Comparison of ENCODE assay signal across 19 cellular contexts in genomic region chr18:50373531-50373930, GRCh38. TPM values are rescaled to one million over a fixed set of nuclear protein-coding genes. Genes with fewer than 3 reads are reported as not detected.
DNase-seq lines count a peak whose midpoint lies in the region; ATAC-seq and TF ChIP-seq lines count a peak whose summit lies in the region.
"Had no signal": no experiment of that assay in that cellular context is flagged by ENCODE, and none has a peak within 500 bp of the region (broad histone marks: within the 10 kb centered on the region; RNA-seq: fewer than 3 reads in every experiment).

No MANE protein-coding gene starts in this region.

- H3K4me3 Mint-ChIP-seq in Calu3 (ENCODE audit: low read depth, unreplicated experiment) (no peak overlapping the region), nephron (peak overlapping the region in 2 of 3 experiments; percentile 10 to 38)

- H4K5ac ChIP-seq in IMR-90 (ENCODE audit: low read depth, low read length) = no peak overlapping the region

- no peaks in the 10 kb centered on the region for H3K9me1 ChIP-seq in IMR-90 (ENCODE audit: insufficient read depth, low read length)

- ATAC-seq in IMR-90 (ENCODE audit: low read depth) (no peak), GM18505 (IDR thresholded peaks at IDR 0.05; ENCODE audit: unreplicated experiment) (no peak), HG02870 (IDR thresholded peaks at IDR 0.05; ENCODE audit: unreplicated experiment) (no peak)
- ATAC-seq: CD8-positive, alpha-beta T cell; T-cell had no signal

- H2BK5ac ChIP-seq in IMR-90 (ENCODE audit: low read depth, low read length, poor library complexity, severe bottlenecking) = no peak overlapping the region

- H2AK5ac ChIP-seq in IMR-90 (ENCODE audit: low read depth, low read length) = no peak overlapping the region

- H2AFZ ChIP-seq in IMR-90 (replicated peaks; ENCODE audit: low read length, poor library complexity) = peak overlapping the region; percentile 65

- H3K14ac ChIP-seq in IMR-90 (replicated peaks; ENCODE audit: low read depth, low read length) = no peak overlapping the region

- H3K9me3 ChIP-seq in IMR-90 (ENCODE audit: control insufficient read depth, insufficient read depth, low read length) = no peaks in the 10 kb centered on the region

- H4K91ac ChIP-seq in IMR-90 (ENCODE audit: insufficient read depth, low read depth, low read length) = no peak overlapping the region

- H3K27ac Mint-ChIP-seq in Calu3 (ENCODE audit: unreplicated experiment) = peak overlapping the region; percentile 97
- H3K27ac Mint-ChIP-seq in nephron = peak overlapping the region; percentile 95 to 99 (median 97)
- H3K27ac Mint-ChIP-seq: activated naive CD4-positive, alpha-beta T cell treated with anti-CD3 and anti-CD28 coated beads, Interleukin-2, amount 10 ng/mL, durations not matched to agents 7 days and 5 days had no signal

- no peak for TF ChIP-seq CTCF in Calu3 (IDR thresholded peaks at IDR 0.05; ENCODE audit: unreplicated experiment)
- no peak for TF ChIP-seq CTCF in IMR-90 (conservative IDR thresholded peaks at IDR 0.05; ENCODE audit: low read depth, low read length)
- TF ChIP-seq CTCF in epithelial cell of proximal tubule (conservative IDR thresholded peaks at IDR 0.05; ENCODE audit: low read depth, low read length) = no peak
- TF ChIP-seq CTCF in nephron (IDR thresholded peaks at IDR 0.05; ENCODE audit: unreplicated experiment in 3 of 3) = no peak

- no CpG with 5 or more reads among the region's 6 CpGs for WGBS in IMR-90 (ENCODE audit: extremely low coverage in 2 of 2, insufficient read length in 1 of 2), 2 experiments

- TF ChIP-seq POLR2A in IMR-90 (IDR thresholded peaks at IDR 0.05; ENCODE audit: low read depth, low read length) (no peak), GM18505 (IDR thresholded peaks at IDR 0.05; ENCODE audit: borderline replicate concordance, extremely low read depth, insufficient read depth, insufficient read length) (no peak)

- H3K27me3 Mint-ChIP-seq in Calu3 (ENCODE audit: unreplicated experiment) (no peaks in the 10 kb centered on the region), nephron (ENCODE audit: low read depth) (no peaks in the 10 kb centered on the region)

- no peak overlapping the region for H2BK15ac ChIP-seq in IMR-90 (ENCODE audit: low read depth, low read length)

- TF ChIP-seq RAD21 in IMR-90 (IDR thresholded peaks at IDR 0.05; ENCODE audit: low read length) = no peak

- in situ Hi-C loops in IMR-90 (cut with MboI; ENCODE audit: low sequenced_read_pairs) = no loop called here

- no peak overlapping the region for H3K56ac ChIP-seq in IMR-90 (ENCODE audit: extremely low read depth, insufficient read depth, low read length)

- CTCF ChIA-PET in Calu3 (lab: Charles Lee) = interaction anchor here (0.5 kb wide), 1 partner anchor 403 kb away, joined by 4 read pairs; no protein-coding TSS in a partner anchor
- CTCF ChIA-PET in IMR-90 (lab: Yijun Ruan, JAX) = no interaction called here

- peak overlapping the region; percentile 42 for H2AK9ac ChIP-seq in IMR-90 (replicated peaks; ENCODE audit: low read depth, low read length, poor library complexity)

- H2BK120ac ChIP-seq in IMR-90 (ENCODE audit: low read depth, low read length) = no peak overlapping the region

- H3K4ac ChIP-seq in IMR-90 (ENCODE audit: low read depth, low read length) = no peak overlapping the region

- BruUV-seq in Calu3 (replicated peaks; lab: Mats Ljungman, UMichigan) = no TSS peak
- no TSS peak for BruUV-seq in IMR-90 (replicated peaks; lab: Mats Ljungman, UMichigan)

- H3K36me3 ChIP-seq in IMR-90 (ENCODE audit: control insufficient read depth, insufficient read depth, low read length) (no peaks in the 10 kb centered on the region), H7 (replicated peaks; ENCODE audit: control insufficient read depth, insufficient read depth, low read length) (no peaks in the 10 kb centered on the region)
- H3K36me3 ChIP-seq: ascending aorta had no signal

- POLR2A ChIA-PET in IMR-90 (lab: Charles Lee; ENCODE audit: unreplicated experiment) = no interaction called here

- peaks cover 17% of the 10 kb centered on the region for H3K36me3 Mint-ChIP-seq in Calu3 (ENCODE audit: insufficient read depth, unreplicated experiment)
- H3K36me3 Mint-ChIP-seq in nephron (ENCODE audit: low read depth) = peaks cover 9% of the 10 kb centered on the region

- H3K9me3 Mint-ChIP-seq in Calu3 (ENCODE audit: low read depth, unreplicated experiment) (peaks cover 6% of the 10 kb centered on the region), nephron (peaks cover 27% of the 10 kb centered on the region)

- H3K4me3 ChIP-seq in IMR-90 (ENCODE audit: insufficient read depth, low read depth, low read length) = no peak overlapping the region
- H3K4me3 ChIP-seq in epithelial cell of proximal tubule (ENCODE audit: low read depth, low read length) = peak overlapping the region; percentile 2
- H3K4me3 ChIP-seq in H7 (ENCODE audit: insufficient read depth, low read depth, low read length) = no peak overlapping the region
- H3K4me3 ChIP-seq: ascending aorta had no signal

- no peaks in the 10 kb centered on the region for H4K20me1 ChIP-seq in IMR-90 (ENCODE audit: insufficient read depth, low read length)

- H3K9ac ChIP-seq in IMR-90 (ENCODE audit: low read depth, low read length) = no peak overlapping the region

- H3K79me1 ChIP-seq in IMR-90 (ENCODE audit: low read depth in 1 of 2, low read length in 2 of 2) = peaks cover 3 to 10% of the 10 kb centered on the region in 2 experiments; a peak in 1 of 4 replicates

- H2BK20ac ChIP-seq in IMR-90 (ENCODE audit: low read depth, low read length) = no peak overlapping the region

- DNase-seq in Calu3 (no peak), IMR-90 (no peak), epithelial cell of proximal tubule (ENCODE audit: low read depth) (no peak), H7 (no peak)
- no peak for DNase-seq in activated naive CD4-positive, alpha-beta T cell treated with Interleukin-2 at 50 U/mL for 16 hours
- DNase-seq: activated CD4-positive, alpha-beta T cell treated with anti-CD3 and anti-CD28 coated beads, Interleukin-2, amount 50 U/mL, for 4 hours; activated naive CD4-positive, alpha-beta T cell treated with anti-CD3 and anti-CD28 coated beads, Interleukin-2, amount 10 ng/mL, durations not matched to agents 7 days and 5 days; activated T-cell treated with anti-CD3 and anti-CD28 coated beads, Interleukin-2, amount 50 U/mL, for 1 hour; CD8-positive, alpha-beta T cell; hypothalamus; kidney; NCI-H1105; occipital lobe; stimulated activated CD4-positive, alpha-beta T cell treated with anti-CD3 and anti-CD28 coated beads, Interleukin-4, amount 100 ng/mL, for 24 hours; T-cell had no signal

- H3K4me2 ChIP-seq in IMR-90 (ENCODE audit: low read depth, low read length) = no peak overlapping the region

- peaks cover 14% of the 10 kb centered on the region for H3K4me1 Mint-ChIP-seq in Calu3 (ENCODE audit: low read depth, unreplicated experiment)
- H3K4me1 Mint-ChIP-seq in nephron = peaks cover 9% of the 10 kb centered on the region

- no peaks in the 10 kb centered on the region for H3K27me3 ChIP-seq in IMR-90 (ENCODE audit: control insufficient read depth, insufficient read depth, low read length)
- no peaks in the 10 kb centered on the region for H3K27me3 ChIP-seq in H7 (ENCODE audit: control insufficient read depth, insufficient read depth, low read length)
- H3K27me3 ChIP-seq: ascending aorta had no signal

- H4K8ac ChIP-seq in IMR-90 (ENCODE audit: low read depth in 2 of 2, low read length in 2 of 2) = no peak overlapping the region

- dilution Hi-C loops in IMR-90 (cut with HindIII; ENCODE audit: low sequenced_read_pairs, unreplicated experiment) = no loop called here

- no peak overlapping the region for H3K23ac ChIP-seq in IMR-90 (ENCODE audit: low read depth, low read length)

- H3K18ac ChIP-seq in IMR-90 (ENCODE audit: low read depth, low read length) = no peak overlapping the region

- no peaks in the 10 kb centered on the region for H3K4me1 ChIP-seq in IMR-90 (ENCODE audit: control insufficient read depth, insufficient read depth, low read length)

- intact Hi-C loops in Calu3 (cut with micrococcal nuclease; ENCODE audit: unreplicated experiment) (no loop called here), IMR-90 (cut with micrococcal nuclease) (no loop called here)

- H3K27ac ChIP-seq in IMR-90 (ENCODE audit: insufficient read depth, low read length) = no peak overlapping the region

TF ChIP-seq in IMR-90, 13 proteins besides CTCF, POLR2A, EP300 and RAD21:
- TF ChIP-seq RFX5 (IDR thresholded peaks at IDR 0.05; ENCODE audit: low read depth, low read length) (no peak), FOS (IDR thresholded peaks at IDR 0.05; ENCODE audit: low read depth, low read length) (no peak), BHLHE40 (IDR thresholded peaks at IDR 0.05; ENCODE audit: low read depth, low read length) (no peak), ELK1 (IDR thresholded peaks at IDR 0.05; ENCODE audit: borderline replicate concordance, low read depth, low read length) (no peak), RCOR1 (IDR thresholded peaks at IDR 0.05; ENCODE audit: insufficient replicate concordance, low read length) (no peak), MXI1 (IDR thresholded peaks at IDR 0.05; ENCODE audit: borderline replicate concordance, low read depth, low read length) (no peak), SMC3 (IDR thresholded peaks at IDR 0.05; ENCODE audit: low read depth, low read length) (no peak), CEBPB (IDR thresholded peaks at IDR 0.05; ENCODE audit: low read depth, low read length) (no peak), CHD1 (IDR thresholded peaks at IDR 0.05; ENCODE audit: low read depth, low read length) (no peak), MAZ (IDR thresholded peaks at IDR 0.05; ENCODE audit: borderline replicate concordance, low read depth, low read length) (no peak)

RNA-seq across cellular contexts. Expression of gene SKA1, which starts 1.3 kb away (rescaled TPM):
- total RNA-seq in Calu3 (2022) = 20.3 and 22.5 TPM in 2 replicates
- 5.9 and 13.9 TPM in 2 replicates for total RNA-seq in IMR-90 (2012; rRNA removed)
- 4.8 and 5.8 TPM in 2 replicates for polyA plus RNA-seq in IMR-90 (2012; rRNA removed)
- polyA plus RNA-seq in IMR-90 (2012; cell fraction: cytosol; rRNA removed) = 1.1 and 1.7 TPM in 2 replicates
- 0.79 and 1.3 TPM in 2 replicates for polyA plus RNA-seq in IMR-90 (2012; cell fraction: nucleus; rRNA removed; ENCODE audit: low replicate concordance)
- 23.9 and 34.2 TPM in 2 replicates for total RNA-seq in epithelial cell of proximal tubule
- 29.2 and 33.9 TPM in 2 replicates for total RNA-seq in H7 (2014; rRNA removed; shearing (Covaris generic))
- total RNA-seq: ascending aorta had no signal
